In the genomic region with DNA sequence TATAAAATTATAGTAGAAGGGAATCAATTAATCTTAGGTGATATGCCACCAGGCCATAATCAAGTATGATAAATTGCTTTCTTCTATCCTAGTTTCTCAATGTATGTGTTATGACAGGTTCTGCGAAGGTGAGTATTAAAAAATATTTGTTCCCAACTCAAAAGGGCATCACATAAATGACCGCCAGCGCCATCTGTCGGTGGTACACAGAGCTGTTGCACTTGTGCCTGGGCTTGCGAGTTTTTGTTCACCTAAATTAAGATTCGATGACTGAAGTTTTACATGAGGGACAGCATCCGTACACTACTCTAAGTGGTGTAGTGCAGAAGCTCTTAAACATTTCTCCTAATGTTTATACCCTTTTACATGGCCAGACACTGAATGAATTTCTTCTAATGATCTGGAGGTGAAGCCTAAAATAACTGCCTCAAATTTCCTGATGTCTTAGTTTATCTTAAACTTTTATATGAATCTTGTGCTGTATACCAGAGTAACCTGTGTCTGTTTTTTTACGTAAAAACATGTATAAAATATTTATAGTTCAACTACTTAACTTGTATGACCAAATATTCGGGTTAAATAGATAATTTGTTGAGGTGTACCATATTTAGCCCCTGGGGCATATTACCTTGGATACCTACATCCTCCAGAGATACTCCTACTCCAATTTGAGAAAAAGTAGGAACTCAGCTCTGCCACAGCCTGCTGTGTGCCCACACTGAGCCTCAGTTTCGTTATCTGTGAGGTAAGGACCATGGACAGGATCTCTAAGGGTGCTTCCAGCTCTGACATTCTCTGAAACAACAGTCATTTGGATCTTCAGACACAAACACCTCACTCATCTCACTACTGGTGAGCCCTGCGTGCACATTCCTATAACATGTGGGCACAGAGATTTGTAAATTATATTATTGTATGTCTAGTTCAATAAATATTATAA, we compare ENCODE assay signal across 8 cellular contexts.
A peak's percentile ranks its signal among the peaks of the same experiment; 100 is the strongest.
DNase-seq lines count a peak whose midpoint lies in the region; ATAC-seq and TF ChIP-seq lines count a peak whose summit lies in the region.

No MANE protein-coding gene starts in this region.

- H3K4me3 ChIP-seq in parathyroid adenoma (ENCODE audit: low read depth, low read length): no peak overlapping the region

- H3K4me1 Mint-ChIP-seq in T-helper 17 cell: no peaks in the 10 kb centered on the region

- no peak overlapping the region for H2AFZ ChIP-seq in parathyroid adenoma

- H3K36me3 ChIP-seq in parathyroid adenoma (ENCODE audit: control insufficient read depth, insufficient read depth, low read length): no peaks in the 10 kb centered on the region

- no peak for TF ChIP-seq EP300 in Ishikawa (IDR thresholded peaks at IDR 0.05; ENCODE audit: borderline replicate concordance)

- H3K9me3 ChIP-seq in parathyroid adenoma (ENCODE audit: control insufficient read depth, low read length) (no peaks in the 10 kb centered on the region), T-helper 17 cell (ENCODE audit: control insufficient read depth, low read length, poor library complexity, severe bottlenecking) (no peaks in the 10 kb centered on the region)

- no peaks in the 10 kb centered on the region for H3K36me3 Mint-ChIP-seq in T-helper 17 cell (ENCODE audit: low read depth)

- no peaks in the 10 kb centered on the region for H3K27me3 Mint-ChIP-seq in T-helper 17 cell

- no peak overlapping the region for H3K4me2 ChIP-seq in parathyroid adenoma (ENCODE audit: low read length)

- ATAC-seq in T-helper 17 cell: no peak

- H3K27ac ChIP-seq in parathyroid adenoma: no peak overlapping the region

- no peak overlapping the region for H3K9ac ChIP-seq in parathyroid adenoma

- H3K27ac Mint-ChIP-seq in T-helper 17 cell: no peak overlapping the region

- peak; percentile 68 for TF ChIP-seq RAD21 in Ishikawa (IDR thresholded peaks at IDR 0.05; ENCODE audit: low read depth)

- H3K4me3 Mint-ChIP-seq in T-helper 17 cell: no peak overlapping the region

- H3K79me2 ChIP-seq in parathyroid adenoma: no peaks in the 10 kb centered on the region

- TF ChIP-seq CTCF in parathyroid adenoma (IDR thresholded peaks at IDR 0.05): peak; percentile 70

- H3K27me3 ChIP-seq in parathyroid adenoma (ENCODE audit: control insufficient read depth, insufficient read depth, low read length): no peaks in the 10 kb centered on the region

- peak; percentile 46 for DNase-seq in activated CD4-positive, alpha-beta T cell treated with anti-CD3 and anti-CD28 coated beads for 48 hours
- no peak for DNase-seq in activated CD4-positive, alpha-beta T cell treated with anti-CD3 and anti-CD28 coated beads, Interleukin-2, amount 50 U/mL, for 4 hours
- DNase-seq in SKM-1 treated with dmso at 0.1 percent for 144 hours (lab: John Stamatoyannopoulos, UW; ENCODE audit: unreplicated experiment) (peak; percentile 24), fibroblast of the conjunctiva (ENCODE audit: low read depth) (peak; percentile 45), T-helper 17 cell (no peak)
- DNase-seq in activated effector memory CD4-positive, alpha-beta T cell treated with anti-CD3 and anti-CD28 coated beads, Interleukin-2, amount 50 U/mL, for 16 hours: no peak

- H3K4me1 ChIP-seq in parathyroid adenoma: no peaks in the 10 kb centered on the region

TF ChIP-seq in Ishikawa, 13 proteins besides CTCF, POLR2A, EP300 and RAD21:
- TF ChIP-seq REST (IDR thresholded peaks at IDR 0.05; ENCODE audit: low read depth) (peak; percentile 58; the same call in 1 of the 2 replicates), TAF1 (IDR thresholded peaks at IDR 0.05; ENCODE audit: low read depth) (no peak)

Comparison
In these comparisons a context has a peak if more than half of its experiments do, and no peak if none do; other contexts are left out.
1. DNase-seq: peak in activated CD4-positive, alpha-beta T cell treated with anti-CD3 and anti-CD28 coated beads for 48 hours (single experiment), SKM-1 treated with dmso at 0.1 percent for 144 hours (single experiment) and fibroblast of the conjunctiva (single experiment); none in activated CD4-positive, alpha-beta T cell treated with anti-CD3 and anti-CD28 coated beads, Interleukin-2, amount 50 U/mL, for 4 hours (0 of 2), activated effector memory CD4-positive, alpha-beta T cell treated with anti-CD3 and anti-CD28 coated beads, Interleukin-2, amount 50 U/mL, for 16 hours (single experiment) and T-helper 17 cell (0 of 3).